29 cellular contexts compared by ENCODE assay signal in genomic region chr3:62678841-62679240, GRCh38.
"Had no signal": no experiment of that assay in that cellular context is flagged by ENCODE, and none has a peak within 500 bp of the region (broad histone marks: within the 10 kb centered on the region; RNA-seq: fewer than 3 reads in every experiment).

No MANE protein-coding gene starts in this region.

- H3K27ac Mint-ChIP-seq: activated B cell treated with CpG ODN at 0.5 μM for 24 hours; activated CD8-positive, alpha-beta T cell treated with anti-CD3 and anti-CD28 coated beads for 36 hours; activated naive CD4-positive, alpha-beta T cell treated with anti-CD3 and anti-CD28 coated beads, Interleukin-2, amount 50 U/mL, for 72 hours; activated T-helper 2 cell treated with anti-CD3 and anti-CD28 coated beads, Interferon-gamma antibody, Interleukin-2, Interleukin-4, amounts not matched to agents 10 μg/mL and 5 μg/mL and 100 μg/mL, durations not matched to agents 14 hours and 24 hours and 36 hours; dendritic cell treated with granulocyte-macrophage colony-stimulating factor and Interleukin-4, amounts not matched to agents 40 ng/mL and 50 ng/mL, for 4 days; nephron progenitor cell; stimulated activated effector memory CD8-positive, alpha-beta T cell treated with anti-CD3 and anti-CD28 coated beads, Interleukin-12 subunit alpha, Interleukin-12 subunit beta, amount 100 ng/mL, for 72 hours; stimulated activated naive CD8-positive, alpha-beta T cell treated with anti-CD3 and anti-CD28 coated beads, Interleukin-15, Interleukin-2, amounts not matched to agents 100 ng/mL and 50 ng/mL, for 24 hours; T-helper 17 cell; type B pancreatic cell had no signal

- H3K9me3 Mint-ChIP-seq: activated B cell treated with CpG ODN at 0.5 μM for 24 hours; activated CD8-positive, alpha-beta T cell treated with anti-CD3 and anti-CD28 coated beads for 36 hours; activated T-cell treated with anti-CD3 and anti-CD28 coated beads, Interleukin-2, amount 50 U/mL, for 4 hours; activated T-helper 2 cell treated with anti-CD3 and anti-CD28 coated beads, Interferon-gamma antibody, Interleukin-2, Interleukin-4, amounts not matched to agents 10 μg/mL and 5 μg/mL and 100 μg/mL, durations not matched to agents 14 hours and 24 hours and 36 hours; dendritic cell treated with granulocyte-macrophage colony-stimulating factor and Interleukin-4, amounts not matched to agents 40 ng/mL and 50 ng/mL, for 4 days; nephron progenitor cell; type B pancreatic cell had no signal

- H3K4me1 Mint-ChIP-seq: activated B cell treated with CpG ODN at 0.5 μM for 24 hours; nephron progenitor cell; stimulated activated effector memory CD8-positive, alpha-beta T cell treated with anti-CD3 and anti-CD28 coated beads, Interleukin-12 subunit alpha, Interleukin-12 subunit beta, amount 100 ng/mL, for 72 hours; T-helper 17 cell had no signal

- H3K4me3 ChIP-seq: breast epithelium, esophagus muscularis mucosa, heart right ventricle, left lung, lower lobe of right lung, mucosa of descending colon, pancreas, prostate gland, skin epidermis, thoracic aorta, vagina had no signal

- H3K27me3 Mint-ChIP-seq: activated B cell treated with CpG ODN at 0.5 μM for 24 hours; activated CD8-positive, alpha-beta T cell treated with anti-CD3 and anti-CD28 coated beads for 36 hours; dendritic cell treated with granulocyte-macrophage colony-stimulating factor and Interleukin-4, amounts not matched to agents 40 ng/mL and 50 ng/mL, for 4 days had no signal

- H3K27ac ChIP-seq: breast epithelium, esophagus muscularis mucosa, foreskin keratinocyte, heart right ventricle, left lung, lower lobe of right lung, pancreas, prostate gland, skin epidermis, thoracic aorta, vagina had no signal

- H3K4me1 ChIP-seq: breast epithelium, left lung, lower lobe of right lung, prostate gland, vagina had no signal

- DNase-seq: activated B cell treated with CpG ODN at 0.5 μM for 24 hours; activated CD4-positive, alpha-beta T cell treated with anti-CD3 and anti-CD28 coated beads, Interleukin-2, amount 50 U/mL, for 1 hour; activated CD8-positive, alpha-beta T cell treated with anti-CD3 and anti-CD28 coated beads for 36 hours; activated T-cell treated with anti-CD3 and anti-CD28 coated beads, Interleukin-2, amount 50 U/mL, for 4 hours; central memory CD4-positive, alpha-beta T cell; foreskin keratinocyte; heart right ventricle; left lung; lower lobe of right lung; mucosa of descending colon; nephron progenitor cell; pancreas; retina; stimulated activated CD4-positive, alpha-beta T cell treated with anti-CD3 and anti-CD28 coated beads, Interleukin-12 subunit alpha, Interleukin-12 subunit beta, amount 100 ng/mL, for 4 hours; stimulated activated CD4-positive, alpha-beta T cell treated with anti-CD3 and anti-CD28 coated beads, Interleukin-4, amount 100 ng/mL, for 24 hours; T-helper 17 cell; T1000 had no signal

- H3K36me3 ChIP-seq: breast epithelium, esophagus muscularis mucosa, heart right ventricle, left lung, lower lobe of right lung, pancreas, prostate gland, thoracic aorta, vagina had no signal

- H3K27me3 ChIP-seq: breast epithelium, esophagus muscularis mucosa, foreskin keratinocyte, heart right ventricle, left lung, pancreas, vagina had no signal

- H3K36me3 Mint-ChIP-seq: activated naive CD4-positive, alpha-beta T cell treated with anti-CD3 and anti-CD28 coated beads, Interleukin-2, amount 50 U/mL, for 72 hours; stimulated activated effector memory CD8-positive, alpha-beta T cell treated with anti-CD3 and anti-CD28 coated beads, Interleukin-12 subunit alpha, Interleukin-12 subunit beta, amount 100 ng/mL, for 72 hours; type B pancreatic cell had no signal

- H3K4me3 Mint-ChIP-seq: activated B cell treated with CpG ODN at 0.5 μM for 24 hours; activated CD8-positive, alpha-beta T cell treated with anti-CD3 and anti-CD28 coated beads for 36 hours; activated T-cell treated with anti-CD3 and anti-CD28 coated beads, Interleukin-2, amount 50 U/mL, for 4 hours; dendritic cell treated with granulocyte-macrophage colony-stimulating factor and Interleukin-4, amounts not matched to agents 40 ng/mL and 50 ng/mL, for 4 days; nephron progenitor cell; stimulated activated effector memory CD8-positive, alpha-beta T cell treated with anti-CD3 and anti-CD28 coated beads, Interleukin-12 subunit alpha, Interleukin-12 subunit beta, amount 100 ng/mL, for 72 hours; stimulated activated naive CD8-positive, alpha-beta T cell treated with anti-CD3 and anti-CD28 coated beads, Interleukin-15, Interleukin-2, amounts not matched to agents 100 ng/mL and 50 ng/mL, for 24 hours; T-helper 17 cell; type B pancreatic cell had no signal

- H3K9me3 ChIP-seq: breast epithelium, esophagus muscularis mucosa, heart right ventricle, left lung, lower lobe of right lung, mucosa of descending colon, pancreas, prostate gland, thoracic aorta, vagina had no signal
